Comparison of ENCODE assay signal across 26 cellular contexts in genomic region chr12:122144885-122145284, GRCh38. TPM values are rescaled to one million over a fixed set of nuclear protein-coding genes. Genes with fewer than 3 reads are reported as not detected.
DNase-seq lines count a peak whose midpoint lies in the region; ATAC-seq, FAIRE-seq and TF ChIP-seq lines count a peak whose summit lies in the region.
"Had no signal": no experiment of that assay in that cellular context is flagged by ENCODE, and none has a peak within 500 bp of the region (broad histone marks: within the 10 kb centered on the region; RNA-seq: fewer than 3 reads in every experiment).

No MANE protein-coding gene starts in this region.

- peaks cover 15% of the 10 kb centered on the region for H3K36me3 Mint-ChIP-seq in Caco-2 (ENCODE audit: insufficient read depth, unreplicated experiment)
- peaks cover 0 to 6% of the 10 kb centered on the region in 2 donors for H3K36me3 Mint-ChIP-seq in activated naive CD4-positive, alpha-beta T cell treated with anti-CD3 and anti-CD28 coated beads, Interleukin-2, amount 50 U/mL, for 72 hours
- H3K36me3 Mint-ChIP-seq: IgD-negative memory B cell had no signal

- H2AK5ac ChIP-seq in neuronal stem cell (ENCODE audit: low read depth, low read length): peak overlapping the region; percentile 24

- no CpG with 5 or more reads among the region's 12 CpGs for WGBS in neuronal stem cell (ENCODE audit: extremely low coverage in 2 of 2, insufficient read length in 2 of 2, insufficient replicate concordance in 1 of 2), 2 donors

- H2BK5ac ChIP-seq in neuronal stem cell (ENCODE audit: low read length): no peak overlapping the region

- H3K9me3 Mint-ChIP-seq in Caco-2 (ENCODE audit: unreplicated experiment): no peaks in the 10 kb centered on the region
- H3K9me3 Mint-ChIP-seq in activated naive CD4-positive, alpha-beta T cell treated with anti-CD3 and anti-CD28 coated beads, Interleukin-2, amount 50 U/mL, for 72 hours: no peaks in the 10 kb centered on the region
- H3K9me3 Mint-ChIP-seq: CD4-positive, alpha-beta T cell; HFFc6; IgD-negative memory B cell had no signal

- ATAC-seq in PC-3 (no peak), HG03280 (IDR thresholded peaks at IDR 0.05; ENCODE audit: unreplicated experiment) (no peak)
- no peak for ATAC-seq in activated naive CD4-positive, alpha-beta T cell treated with anti-CD3 and anti-CD28 coated beads, Interleukin-2, amount 50 U/mL, for 72 hours
- ATAC-seq: GM12878 had no signal

- H3K4ac ChIP-seq in neuronal stem cell (ENCODE audit: low read length): no peak overlapping the region

- no peaks in the 10 kb centered on the region for H4K20me1 ChIP-seq in PC-3 (ENCODE audit: low read length)

- H3K23ac ChIP-seq in neuronal stem cell (ENCODE audit: low read depth, low read length, poor library complexity): no peak overlapping the region

- H3K79me1 ChIP-seq in neuronal stem cell (ENCODE audit: low read depth, low read length): no peaks in the 10 kb centered on the region

- H3K4me1 Mint-ChIP-seq in Caco-2 (ENCODE audit: low read depth, unreplicated experiment): no peaks in the 10 kb centered on the region
- H3K4me1 Mint-ChIP-seq: IgD-negative memory B cell had no signal

- no peaks in the 10 kb centered on the region for H3K79me2 ChIP-seq in PC-3 (ENCODE audit: low read length)

- intact Hi-C loops in Caco-2 (cut with micrococcal nuclease; ENCODE audit: unreplicated experiment) (no loop called here), PC-3 (cut with micrococcal nuclease) (no loop called here), posterior vena cava (cut with DNase I) (loop anchor here in 1 of 2 donors (5.0 kb wide), 1 partner anchor 567 kb away; no protein-coding TSS in a partner anchor)

- H3K4me3 ChIP-seq in Caco-2 (ENCODE audit: low read depth, low read length) (no peak overlapping the region), PC-3 (ENCODE audit: low read length) (no peak overlapping the region), neuronal stem cell (ENCODE audit: low read length in 2 of 2) (no peak overlapping the region), brain microvascular endothelial cell (ENCODE audit: low read depth, low read length) (no peak overlapping the region)
- H3K4me3 ChIP-seq: GM12878 had no signal

- POLR2A ChIA-PET in Caco-2 (lab: Charles Lee) (no interaction called here), PC-3 (lab: Charles Lee; ENCODE audit: unreplicated experiment) (no interaction called here)

- H3K4me1 ChIP-seq in Caco-2 (no peaks in the 10 kb centered on the region), PC-3 (ENCODE audit: insufficient read depth, low read length) (no peaks in the 10 kb centered on the region), neuronal stem cell (ENCODE audit: control insufficient read depth in 2 of 2, insufficient read depth in 1 of 2, low read depth in 1 of 2, low read length in 2 of 2) (no peaks in the 10 kb centered on the region)

- H3K4me2 ChIP-seq in PC-3 (ENCODE audit: low read length) (no peak overlapping the region), neuronal stem cell (ENCODE audit: insufficient read depth, low read length, poor library complexity, severe bottlenecking) (no peak overlapping the region)

- H2AFZ ChIP-seq in PC-3 (ENCODE audit: low read length) (no peak overlapping the region), neuronal stem cell (ENCODE audit: low read length) (no peak overlapping the region)

- H3K9me3 ChIP-seq in Caco-2: no peaks in the 10 kb centered on the region
- H3K9me3 ChIP-seq in PC-3 (ENCODE audit: low read length): no peaks in the 10 kb centered on the region
- peaks cover 23 to 28% of the 10 kb centered on the region in 2 donors for H3K9me3 ChIP-seq in neuronal stem cell (replicated peaks in 1 of 2; ENCODE audit: control insufficient read depth in 2 of 2, insufficient read depth in 1 of 2, low read depth in 1 of 2, low read length in 2 of 2)

- CTCF ChIA-PET in Caco-2 (lab: Charles Lee): no interaction called here
- CTCF ChIA-PET in PC-3 (lab: Charles Lee): no interaction called here

- no peak overlapping the region for H4K8ac ChIP-seq in neuronal stem cell (ENCODE audit: low read depth, low read length)

- no peak overlapping the region for H3K18ac ChIP-seq in neuronal stem cell (ENCODE audit: low read length)

- H4K91ac ChIP-seq in neuronal stem cell (ENCODE audit: low read depth, low read length, poor library complexity): no peak overlapping the region

- H2BK15ac ChIP-seq in neuronal stem cell (ENCODE audit: low read length): no peak overlapping the region

- H3K27me3 Mint-ChIP-seq in Caco-2 (ENCODE audit: insufficient read depth, unreplicated experiment): no peaks in the 10 kb centered on the region
- H3K27me3 Mint-ChIP-seq: CD4-positive, alpha-beta T cell; IgD-negative memory B cell had no signal

- no peak overlapping the region for H3K4me3 Mint-ChIP-seq in Caco-2 (ENCODE audit: unreplicated experiment)
- H3K4me3 Mint-ChIP-seq: CD4-positive, alpha-beta T cell; HFFc6; IgD-negative memory B cell had no signal

- H3K9ac ChIP-seq in PC-3 (ENCODE audit: low read length) (no peak overlapping the region), neuronal stem cell (ENCODE audit: low read depth, low read length, poor library complexity) (no peak overlapping the region)

- TF ChIP-seq CTCF in Caco-2 (IDR thresholded peaks at IDR 0.05; ENCODE audit: insufficient read depth in 1 of 2, low read depth in 1 of 2, low read length in 1 of 2, severe bottlenecking in 1 of 2, unreplicated experiment in 1 of 2) (no peak), D721Med (IDR thresholded peaks at IDR 0.05; ENCODE audit: insufficient read depth, missing control alignments) (no peak), PC-3 (conservative IDR thresholded peaks at IDR 0.05; ENCODE audit: low read depth, low read length) (no peak), brain microvascular endothelial cell (IDR thresholded peaks at IDR 0.05; ENCODE audit: low read depth, low read length, missing control alignments) (no peak)

- H3K36me3 ChIP-seq in Caco-2 (ENCODE audit: control insufficient read depth, insufficient read depth, low read length) (no peaks in the 10 kb centered on the region; the same call in none of the 2 replicates), PC-3 (ENCODE audit: low read depth, low read length) (peaks cover 3% of the 10 kb centered on the region; the same call in 1 of the 2 replicates), neuronal stem cell (replicated peaks in 1 of 2; ENCODE audit: control insufficient read depth in 2 of 2, insufficient read depth in 2 of 2, low read length in 2 of 2) (peaks cover 12 to 42% of the 10 kb centered on the region in 2 donors), brain microvascular endothelial cell (replicated peaks) (peaks cover 33% of the 10 kb centered on the region)

- H3K27ac Mint-ChIP-seq in Caco-2 (ENCODE audit: unreplicated experiment): no peak overlapping the region
- H3K27ac Mint-ChIP-seq in activated naive CD4-positive, alpha-beta T cell treated with anti-CD3 and anti-CD28 coated beads, Interleukin-2, amount 50 U/mL, for 72 hours: no peak overlapping the region
- H3K27ac Mint-ChIP-seq: CD4-positive, alpha-beta T cell; HFFc6 had no signal

- no peak for DNase-seq in Caco-2
- peak; percentile 9 for DNase-seq in D721Med (ENCODE audit: insufficient read length, low spot score)
- DNase-seq in PC-3: no peak
- no peak for DNase-seq in neuronal stem cell (ENCODE audit: low spot score)
- DNase-seq in activated naive CD4-positive, alpha-beta T cell treated with anti-CD3 and anti-CD28 coated beads, Interleukin-2, amount 50 U/mL, for 72 hours (ENCODE audit: low spot score in 2 of 2): no peak
- no peak for DNase-seq in brain microvascular endothelial cell
- DNase-seq in posterior vena cava (ENCODE audit: low spot score): no peak
- DNase-seq: AML-193; CD4-positive, alpha-beta T cell; DMS 273 treated with DMSO at 0.1 percent for 48 hours; DMS53; DND-41; EL; HCEC 1CT; HFFc6; KG1 had no signal

- BruUV-seq in Caco-2 (replicated peaks; lab: Mats Ljungman, UMichigan): TSS peak; percentile 13
- BruUV-seq in PC-3 (replicated peaks; lab: Mats Ljungman, UMichigan): TSS peak; percentile 5

- H3K27ac ChIP-seq in PC-3 (ENCODE audit: low read length): no peak overlapping the region
- no peak overlapping the region for H3K27ac ChIP-seq in neuronal stem cell (replicated peaks; ENCODE audit: low read length)
- H3K27ac ChIP-seq in brain microvascular endothelial cell: no peak overlapping the region
- H3K27ac ChIP-seq: C4-2B had no signal

- H2BK120ac ChIP-seq in neuronal stem cell (ENCODE audit: low read depth, low read length): no peak overlapping the region

- H3K9me2 ChIP-seq in PC-3 (replicated peaks; ENCODE audit: low read length): no peaks in the 10 kb centered on the region

- in situ Hi-C loops in brain microvascular endothelial cell (cut with HindIII; ENCODE audit: low pct_ligation_motif_present, low sequenced_read_pairs): no loop called here

- peak overlapping the region; percentile 58 for H3K14ac ChIP-seq in neuronal stem cell (ENCODE audit: low read length)

- H3K27me3 ChIP-seq in Caco-2 (replicated peaks; ENCODE audit: control insufficient read depth, insufficient read depth, low read length) (no peaks in the 10 kb centered on the region), PC-3 (ENCODE audit: low read length) (no peaks in the 10 kb centered on the region), neuronal stem cell (ENCODE audit: control insufficient read depth in 3 of 3, insufficient read depth in 3 of 3, low read depth in 1 of 3, low read length in 3 of 3) (no peaks in the 10 kb centered on the region), brain microvascular endothelial cell (replicated peaks) (no peaks in the 10 kb centered on the region)

- H2BK12ac ChIP-seq in neuronal stem cell (ENCODE audit: low read length): no peak overlapping the region

- FAIRE-seq in D721Med (lab: Jason Lieb, UNC): no peak
- FAIRE-seq: A204.1, GM12878, GM19239, H1, HTR-8/SVneo had no signal

- H3F3A ChIP-seq in PC-3 (ENCODE audit: low read length, unreplicated experiment): no peaks in the 10 kb centered on the region

RNA-seq across cellular contexts. Expression of gene IL31, which starts 29.1 kb away (rescaled TPM):
- total RNA-seq in Caco-2 (2022) (not detected in 2 replicates), PC-3 (2014; rRNA removed) (not detected in 2 replicates), posterior vena cava (not detected)
- polyA plus RNA-seq in neuronal stem cell (2013, experiment 1 of 2): not detected
- not detected for polyA plus RNA-seq in neuronal stem cell (2013, experiment 2 of 2)
- under 1 TPM in 1 of 2 donors, not detected in 1; 0.87 TPM for total RNA-seq in activated naive CD4-positive, alpha-beta T cell treated with anti-CD3 and anti-CD28 coated beads, Interleukin-2, amount 50 U/mL, for 72 hours
- total RNA-seq: CD4-positive, alpha-beta T cell; G401; GM12878; H1; HFFc6 had no signal
- polyA plus RNA-seq: BJ, GM12878, H1, IgD-negative memory B cell had no signal

RNA-seq across cellular contexts. Expression of gene LRRC43, which starts 38.0 kb away (rescaled TPM):
- total RNA-seq in Caco-2 (2022): 0.34 TPM in 1 of 2 replicates, not detected in the other
- total RNA-seq in PC-3 (2014; rRNA removed): 0.66 TPM in 1 of 2 replicates, not detected in the other
- polyA plus RNA-seq in neuronal stem cell (2013, experiment 1 of 2): 1.6 TPM
- 1.5 TPM for polyA plus RNA-seq in neuronal stem cell (2013, experiment 2 of 2)
- under 1 TPM; 0.36 to 0.47 TPM for total RNA-seq in activated naive CD4-positive, alpha-beta T cell treated with anti-CD3 and anti-CD28 coated beads, Interleukin-2, amount 50 U/mL, for 72 hours
- total RNA-seq in posterior vena cava: under 1 TPM in 1 of 2 donors, not detected in 1; 0.60 TPM
- total RNA-seq: CD4-positive, alpha-beta T cell; G401; HFFc6 had no signal
- polyA plus RNA-seq: GM12878, IgD-negative memory B cell had no signal

RNA-seq across cellular contexts. Expression of gene B3GNT4, which starts 58.6 kb away (rescaled TPM):
- total RNA-seq in Caco-2 (2022) (2.2 and 3.8 TPM in 2 replicates), PC-3 (2014; rRNA removed) (4.0 and 4.8 TPM in 2 replicates), posterior vena cava (under 1 TPM in 1 of 2 donors, not detected in 1; 0.10 TPM)
- 0.39 TPM for polyA plus RNA-seq in neuronal stem cell (2013, experiment 1 of 2)
- polyA plus RNA-seq in neuronal stem cell (2013, experiment 2 of 2): 0.86 TPM
- total RNA-seq in activated naive CD4-positive, alpha-beta T cell treated with anti-CD3 and anti-CD28 coated beads, Interleukin-2, amount 50 U/mL, for 72 hours: 1 to 10 TPM in 1 of 2 donors, not detected in 1; 5.5 TPM
- total RNA-seq: CD4-positive, alpha-beta T cell; GM12878 had no signal
